In genomic region chr19:47305309-47305751, GRCh38 we compare ENCODE assay signal across 1 cellular context.
TF ChIP-seq lines count a peak whose summit lies in the region.

No MANE protein-coding gene starts in this region.

TF ChIP-seq in HepG2, 621 proteins besides CTCF, POLR2A, EP300 and RAD21 (continued from another document and continues in another):
- TF ChIP-seq ZFP91 (CRISPR knock-in tag; IDR thresholded peaks at IDR 0.05; ENCODE audit: borderline replicate concordance): no peak
- TF ChIP-seq SCMH1 (CRISPR knock-in tag; IDR thresholded peaks at IDR 0.05; ENCODE audit: borderline replicate concordance): no peak
- 0 out of 2 replicates have a peak, but pooled peaks have one; percentile 11 for TF ChIP-seq ZNF644 (CRISPR knock-in tag; IDR thresholded peaks at IDR 0.05; ENCODE audit: low read depth)
- no peak for TF ChIP-seq TGIF2 (CRISPR knock-in tag; IDR thresholded peaks at IDR 0.05)
- TF ChIP-seq ZNF720 (CRISPR knock-in tag; IDR thresholded peaks at IDR 0.05): no peak
- no peak for TF ChIP-seq CREB1 (IDR thresholded peaks at IDR 0.05)
- no peak for TF ChIP-seq CREB1 (CRISPR knock-in tag; IDR thresholded peaks at IDR 0.05)
- no peak for TF ChIP-seq FOXA1 (IDR thresholded peaks at IDR 0.05)
- no peak for TF ChIP-seq FOXA1 (CRISPR knock-in tag; IDR thresholded peaks at IDR 0.05)
- no peak for TF ChIP-seq PRDM15 (CRISPR knock-in tag; IDR thresholded peaks at IDR 0.05)
- no peak for TF ChIP-seq ZBTB42 (CRISPR knock-in tag; IDR thresholded peaks at IDR 0.05)
- TF ChIP-seq ZNF138 (CRISPR knock-in tag; IDR thresholded peaks at IDR 0.05; ENCODE audit: low read depth): no peak
- TF ChIP-seq HMGXB4 (CRISPR knock-in tag; IDR thresholded peaks at IDR 0.05; ENCODE audit: borderline replicate concordance in 1 of 2, low read depth in 1 of 2): peak; percentile 67 to 84; a peak in 3 of 4 replicates
- TF ChIP-seq RORA (CRISPR knock-in tag; IDR thresholded peaks at IDR 0.05): no peak
- no peak for TF ChIP-seq MXD4 (CRISPR knock-in tag; IDR thresholded peaks at IDR 0.05)
- no peak for TF ChIP-seq ZFP36 (IDR thresholded peaks at IDR 0.05; ENCODE audit: borderline replicate concordance, low read depth, low read length, partially characterized antibody)
- TF ChIP-seq MLX (CRISPR knock-in tag; IDR thresholded peaks at IDR 0.05): 0 out of 2 replicates have a peak, but pooled peaks have one; percentile 59
- TF ChIP-seq ZNF335 (CRISPR knock-in tag; IDR thresholded peaks at IDR 0.05): peak; percentile 58; the same call in 1 of the 2 replicates
- TF ChIP-seq NBN (conservative IDR thresholded peaks at IDR 0.05): no peak
- TF ChIP-seq SMC3 (IDR thresholded peaks at IDR 0.05; ENCODE audit: low read length): peak; percentile 74
- TF ChIP-seq PITX1 (CRISPR knock-in tag; IDR thresholded peaks at IDR 0.05): no peak
- no peak for TF ChIP-seq NFKB2 (CRISPR knock-in tag; IDR thresholded peaks at IDR 0.05; ENCODE audit: borderline replicate concordance)
- TF ChIP-seq ZNF772 (CRISPR knock-in tag; IDR thresholded peaks at IDR 0.05): no peak
- TF ChIP-seq CBX1 (IDR thresholded peaks at IDR 0.05; ENCODE audit: low read depth): peak; percentile 58
- no peak for TF ChIP-seq NR0B2 (CRISPR knock-in tag; IDR thresholded peaks at IDR 0.05)
- no peak for TF ChIP-seq TOPORS (CRISPR knock-in tag; IDR thresholded peaks at IDR 0.05)
- no peak for TF ChIP-seq UBTF (CRISPR knock-in tag; IDR thresholded peaks at IDR 0.05)
- TF ChIP-seq NCOR1 (IDR thresholded peaks at IDR 0.05; ENCODE audit: borderline replicate concordance, low read length): no peak
- TF ChIP-seq ZNF75D (CRISPR knock-in tag; IDR thresholded peaks at IDR 0.05; ENCODE audit: borderline replicate concordance): no peak
- TF ChIP-seq ZNF280D (CRISPR knock-in tag; IDR thresholded peaks at IDR 0.05): peak; percentile 77; the same call in 1 of the 2 replicates
- peak; percentile 94 for TF ChIP-seq MEF2D (CRISPR knock-in tag; IDR thresholded peaks at IDR 0.05)
- TF ChIP-seq ZNF558 (CRISPR knock-in tag; IDR thresholded peaks at IDR 0.05; ENCODE audit: borderline replicate concordance): no peak
- TF ChIP-seq CEBPZ (IDR thresholded peaks at IDR 0.05; ENCODE audit: low read length): no peak
- peak; percentile 79 for TF ChIP-seq ARID5B (CRISPR knock-in tag; IDR thresholded peaks at IDR 0.05)
- TF ChIP-seq FOXJ3 (CRISPR knock-in tag; IDR thresholded peaks at IDR 0.05; ENCODE audit: borderline replicate concordance): no peak
- TF ChIP-seq HDAC2 (CRISPR knock-in tag; IDR thresholded peaks at IDR 0.05): peak; percentile 59
